ENCODE assay signal across 27 cellular contexts in genomic region chr4:119823045-119823444, GRCh38.
"Had no signal": no experiment of that assay in that cellular context is flagged by ENCODE, and none has a peak within 500 bp of the region (broad histone marks: within the 10 kb centered on the region; RNA-seq: fewer than 3 reads in every experiment).

No MANE protein-coding gene starts in this region.

- FAIRE-seq: urothelium cell line had no signal

- H3K4me1 ChIP-seq: stomach, suprapubic skin, testis, thyroid gland, tibial artery, tibial nerve, transverse colon, upper lobe of left lung, upper lobe of right lung, uterus, vagina had no signal

- H3K9me3 ChIP-seq: stomach, suprapubic skin, testis, thoracic aorta, thyroid gland, transverse colon, upper lobe of left lung, upper lobe of right lung, uterus, vagina had no signal

- H3K27ac ChIP-seq: stomach, suprapubic skin, testis, thoracic aorta, thyroid gland, tibial artery, tibial nerve, transverse colon, upper lobe of left lung, upper lobe of right lung, uterus, vagina had no signal

- ATAC-seq: stimulated activated effector memory CD8-positive, alpha-beta T cell treated with anti-CD3 and anti-CD28 coated beads, Interleukin-12 subunit alpha, Interleukin-12 subunit beta, amount 100 ng/mL, for 72 hours; stimulated activated memory B cell treated with anti-CD40 and anti-IgM and Interleukin-4, amounts not matched to agents 10 μg/mL and 1 μg/mL and 100 μg/mL, for 72 hours; stimulated activated naive B cell treated with anti-CD40 and anti-IgM and Interleukin-4, amounts not matched to agents 10 μg/mL and 1 μg/mL and 100 μg/mL, for 72 hours; stimulated activated naive CD8-positive, alpha-beta T cell treated with anti-CD3 and anti-CD28 coated beads, Interleukin-15, amount 100 ng/mL, for 72 hours; stimulated activated naive CD8-positive, alpha-beta T cell treated with anti-CD3 and anti-CD28 coated beads, Interleukin-15, Interleukin-2, amounts not matched to agents 100 U/mL and 50 U/mL, for 24 hours; upper lobe of right lung had no signal

- H3K4me3 ChIP-seq: stomach, suprapubic skin, testis, thoracic aorta, thyroid gland, tibial artery, tibial nerve, transverse colon, upper lobe of left lung, upper lobe of right lung, uterus, vagina had no signal

- H3K36me3 ChIP-seq: stomach, suprapubic skin, thoracic aorta, thyroid gland, tibial artery, tibial nerve, transverse colon, upper lobe of left lung, upper lobe of right lung, uterus, vagina had no signal

- DNase-seq: stimulated activated CD4-positive, alpha-beta T cell treated with anti-CD3 and anti-CD28 coated beads, Interleukin-2, amount 100 ng/mL, for 48 hours; stimulated activated CD4-positive, alpha-beta T cell treated with anti-CD3 and anti-CD28 coated beads, Interleukin-4, amount 100 ng/mL, for 1 hour; stimulated activated CD4-positive, alpha-beta T cell treated with anti-CD3 and anti-CD28 coated beads, Interleukin-4, amount 100 ng/mL, for 24 hours; stimulated activated CD4-positive, alpha-beta T cell treated with anti-CD3 and anti-CD28 coated beads, Interleukin-4, amount 100 ng/mL, for 4 hours; stimulated activated CD8-positive, alpha-beta memory T cell treated with anti-CD3 and anti-CD28 coated beads, Interleukin-4, amount 100 ng/mL, for 48 hours; stimulated activated naive B cell treated with anti-CD40 and anti-IgM and Interleukin-4, amounts not matched to agents 10 μg/mL and 1 μg/mL and 100 μg/mL, for 72 hours; stimulated activated naive CD4-positive, alpha-beta T cell; stimulated activated naive CD4-positive, alpha-beta T cell treated with Interleukin-2 at 50 U/mL for 16 hours; stimulated activated naive CD8-positive, alpha-beta T cell treated with anti-CD3 and anti-CD28 coated beads, Interleukin-15, amount 100 ng/mL, for 72 hours; stimulated activated naive CD8-positive, alpha-beta T cell treated with anti-CD3 and anti-CD28 coated beads, Interleukin-15, Interleukin-2, amounts not matched to agents 100 U/mL and 50 U/mL, for 24 hours; stomach; substantia nigra; testis; thyroid gland; tibial artery; transverse colon; trophoblast cell; upper lobe of left lung; upper lobe of right lung; uterus had no signal

- H3K27me3 ChIP-seq: stomach, suprapubic skin, testis, thyroid gland, tibial artery, tibial nerve, transverse colon, upper lobe of left lung, upper lobe of right lung, uterus, vagina had no signal
